14 cellular contexts compared by ENCODE assay signal in genomic region chr10:51861731-51862130, GRCh38.
"Had no signal": no experiment of that assay in that cellular context is flagged by ENCODE, and none has a peak within 500 bp of the region (broad histone marks: within the 10 kb centered on the region; RNA-seq: fewer than 3 reads in every experiment).

No MANE protein-coding gene starts in this region.

- H3K27ac Mint-ChIP-seq: activated CD4-positive, alpha-beta T cell treated with anti-CD3 and anti-CD28 coated beads, Interleukin-2, amount 10 ng/mL, durations not matched to agents 7 days and 5 days; activated naive CD8-positive, alpha-beta T cell treated with anti-CD3 and anti-CD28 coated beads for 36 hours; naive thymus-derived CD4-positive, alpha-beta T cell had no signal

- DNase-seq: activated CD4-positive, alpha-beta T cell treated with anti-CD3 and anti-CD28 coated beads, Interleukin-2, amount 10 ng/mL, durations not matched to agents 7 days and 5 days; activated CD4-positive, CD25-positive, alpha-beta regulatory T cell; activated CD8-positive, alpha-beta memory T cell treated with anti-CD3 and anti-CD28 coated beads for 24 hours; activated gamma-delta T cell treated with Interleukin-2 at 50 U/mL for 16 hours; activated naive CD8-positive, alpha-beta T cell treated with anti-CD3 and anti-CD28 coated beads for 36 hours; cerebellar nuclear complex; dermis blood vessel endothelial cell; naive thymus-derived CD4-positive, alpha-beta T cell; stimulated activated CD4-positive, alpha-beta T cell treated with anti-CD3 and anti-CD28 coated beads, Interleukin-15, amount 100 ng/mL, for 24 hours; stimulated activated CD4-positive, alpha-beta T cell treated with anti-CD3 and anti-CD28 coated beads, Interleukin-4, amount 100 ng/mL, for 24 hours; stomach; testis had no signal

- H3K9me3 Mint-ChIP-seq: activated CD4-positive, alpha-beta T cell treated with anti-CD3 and anti-CD28 coated beads, Interleukin-2, amount 10 ng/mL, durations not matched to agents 7 days and 5 days; activated naive CD8-positive, alpha-beta T cell treated with anti-CD3 and anti-CD28 coated beads for 36 hours had no signal

- H3K27ac ChIP-seq: neutrophil, stomach, testis had no signal

- H3K4me1 Mint-ChIP-seq: activated CD4-positive, alpha-beta T cell treated with anti-CD3 and anti-CD28 coated beads, Interleukin-2, amount 10 ng/mL, durations not matched to agents 7 days and 5 days; activated naive CD8-positive, alpha-beta T cell treated with anti-CD3 and anti-CD28 coated beads for 36 hours; naive thymus-derived CD4-positive, alpha-beta T cell had no signal

- H3K27me3 Mint-ChIP-seq: activated CD4-positive, alpha-beta T cell treated with anti-CD3 and anti-CD28 coated beads, Interleukin-2, amount 10 ng/mL, durations not matched to agents 7 days and 5 days; activated naive CD8-positive, alpha-beta T cell treated with anti-CD3 and anti-CD28 coated beads for 36 hours; naive thymus-derived CD4-positive, alpha-beta T cell had no signal

- H3K4me3 Mint-ChIP-seq: activated CD4-positive, alpha-beta T cell treated with anti-CD3 and anti-CD28 coated beads, Interleukin-2, amount 10 ng/mL, durations not matched to agents 7 days and 5 days; activated naive CD8-positive, alpha-beta T cell treated with anti-CD3 and anti-CD28 coated beads for 36 hours; naive thymus-derived CD4-positive, alpha-beta T cell had no signal

- ATAC-seq: left lobe of liver; naive thymus-derived CD4-positive, alpha-beta T cell had no signal

- H3K36me3 Mint-ChIP-seq: activated naive CD8-positive, alpha-beta T cell treated with anti-CD3 and anti-CD28 coated beads for 36 hours; naive thymus-derived CD4-positive, alpha-beta T cell had no signal

- H3K4me3 ChIP-seq: stomach, testis had no signal

- H3K27me3 ChIP-seq: neutrophil, stomach, testis had no signal
